ENCODE assay signal across 8 cellular contexts in genomic region chr12:104733717-104734175, GRCh38.
A peak's percentile ranks its signal among the peaks of the same experiment; 100 is the strongest.
DNase-seq lines count a peak whose midpoint lies in the region; ATAC-seq and TF ChIP-seq lines count a peak whose summit lies in the region.

No MANE protein-coding gene starts in this region.

- TF ChIP-seq CTCF in LNCaP clone FGC (IDR thresholded peaks at IDR 0.05; ENCODE audit: control insufficient read depth, extremely low read depth, insufficient read depth), result peak; percentile 28; the same call in 1 of the 2 replicates

- peak overlapping the region; percentile 51 for H3K27ac Mint-ChIP-seq in stimulated activated naive B cell treated with anti-CD40 and anti-IgM and Interleukin-4, amounts not matched to agents 10 μg/mL and 1 μg/mL and 100 μg/mL, for 72 hours

- H3K27me3 Mint-ChIP-seq in stimulated activated naive B cell treated with anti-CD40 and anti-IgM and Interleukin-4, amounts not matched to agents 10 μg/mL and 1 μg/mL and 100 μg/mL, for 72 hours, result no peaks in the 10 kb centered on the region

- peaks cover 22 to 51% of the 10 kb centered on the region in 2 donors for H3K36me3 Mint-ChIP-seq in stimulated activated naive B cell treated with anti-CD40 and anti-IgM and Interleukin-4, amounts not matched to agents 10 μg/mL and 1 μg/mL and 100 μg/mL, for 72 hours

- no peak overlapping the region for H3K4me3 ChIP-seq in LNCaP clone FGC (ENCODE audit: low read depth, low read length)

- peak; percentile 72 for DNase-seq in activated effector memory CD4-positive, alpha-beta T cell treated with anti-CD3 and anti-CD28 coated beads, Interleukin-2, amount 50 U/mL, for 16 hours
- no peak for DNase-seq in activated effector memory CD4-positive, alpha-beta T cell treated with Interleukin-2 at 50 U/mL for 16 hours
- DNase-seq in LNCaP clone FGC (ENCODE audit: low read depth), result peak; percentile 8
- peak; percentile 29 for DNase-seq in astrocyte of the hippocampus (ENCODE audit: low read depth, low spot score)
- no peak for DNase-seq in stimulated activated naive B cell treated with anti-CD40 and anti-IgM and Interleukin-4, amounts not matched to agents 10 μg/mL and 1 μg/mL and 100 μg/mL, for 72 hours
- DNase-seq in NCI-H1930 (lab: John Stamatoyannopoulos, UW), result no peak
- no peak for DNase-seq in GM19240 (ENCODE audit: insufficient read length, low spot score)

- no peak overlapping the region for H3K4me3 Mint-ChIP-seq in stimulated activated naive B cell treated with anti-CD40 and anti-IgM and Interleukin-4, amounts not matched to agents 10 μg/mL and 1 μg/mL and 100 μg/mL, for 72 hours

- H3K9me3 Mint-ChIP-seq in stimulated activated naive B cell treated with anti-CD40 and anti-IgM and Interleukin-4, amounts not matched to agents 10 μg/mL and 1 μg/mL and 100 μg/mL, for 72 hours, result no peaks in the 10 kb centered on the region

- peaks cover 58 to 89% of the 10 kb centered on the region in 2 donors for H3K4me1 Mint-ChIP-seq in stimulated activated naive B cell treated with anti-CD40 and anti-IgM and Interleukin-4, amounts not matched to agents 10 μg/mL and 1 μg/mL and 100 μg/mL, for 72 hours

- ATAC-seq in stimulated activated naive B cell treated with anti-CD40 and anti-IgM and Interleukin-4, amounts not matched to agents 10 μg/mL and 1 μg/mL and 100 μg/mL, for 72 hours (replicated peaks), result peak; percentile 50 to 61
- ATAC-seq in GM19351 (IDR thresholded peaks at IDR 0.05; ENCODE audit: unreplicated experiment), result no peak

Comparison
In these comparisons a context has a peak if more than half of its experiments do, and no peak if none do; other contexts are left out.
1. DNase-seq: peak in activated effector memory CD4-positive, alpha-beta T cell treated with anti-CD3 and anti-CD28 coated beads, Interleukin-2, amount 50 U/mL, for 16 hours (single experiment), LNCaP clone FGC (single experiment) and astrocyte of the hippocampus (single experiment); none in activated effector memory CD4-positive, alpha-beta T cell treated with Interleukin-2 at 50 U/mL for 16 hours (single experiment), stimulated activated naive B cell treated with anti-CD40 and anti-IgM and Interleukin-4, amounts not matched to agents 10 μg/mL and 1 μg/mL and 100 μg/mL, for 72 hours (single experiment), NCI-H1930 (0 of 2) and GM19240 (single experiment).